Comparison of ENCODE assay signal across 1 cellular context in genomic region chr14:69880851-69881250, GRCh38.
TF ChIP-seq lines count a peak whose summit lies in the region.

No MANE protein-coding gene starts in this region.

TF ChIP-seq in HEK293, 187 proteins besides CTCF, POLR2A, EP300 and RAD21 (continued from another document):
- peak; percentile 10; the same call in 1 of the 2 replicates for TF ChIP-seq PRDM10 (tag by site-specific recombination; IDR thresholded peaks at IDR 0.05)
- TF ChIP-seq ZBTB48 (tag by site-specific recombination; IDR thresholded peaks at IDR 0.05): no peak
- peak; percentile 86 for TF ChIP-seq SCRT1 (tag by site-specific recombination; IDR thresholded peaks at IDR 0.05; ENCODE audit: borderline replicate concordance)
- no peak for TF ChIP-seq ZNF394 (tag by site-specific recombination; IDR thresholded peaks at IDR 0.05; ENCODE audit: borderline replicate concordance)
- peak; percentile 86 for TF ChIP-seq KLF17 (tag by site-specific recombination; IDR thresholded peaks at IDR 0.05)
- TF ChIP-seq ZNF335 (tag by site-specific recombination; conservative IDR thresholded peaks at IDR 0.05): no peak
- 0 out of 2 replicates have a peak, but pooled peaks have one; percentile 8 for TF ChIP-seq ZIC2 (tag by site-specific recombination; IDR thresholded peaks at IDR 0.05)
- no peak for TF ChIP-seq ZNF169 (tag by site-specific recombination; IDR thresholded peaks at IDR 0.05)
